In genomic region chr21:42505090-42505726, GRCh38 we compare ENCODE assay signal across 12 cellular contexts. TPM values are rescaled to one million over a fixed set of nuclear protein-coding genes. Genes with fewer than 3 reads are reported as not detected.
DNase-seq lines count a peak whose midpoint lies in the region; ATAC-seq and TF ChIP-seq lines count a peak whose summit lies in the region.
"Had no signal": no experiment of that assay in that cellular context is flagged by ENCODE, and none has a peak within 500 bp of the region (broad histone marks: within the 10 kb centered on the region; RNA-seq: fewer than 3 reads in every experiment).

No MANE protein-coding gene starts in this region.

- H3K79me2 ChIP-seq in neural progenitor cell (ENCODE audit: low read depth) = no peaks in the 10 kb centered on the region

- H3K4me3 ChIP-seq in neural progenitor cell (no peak overlapping the region), endodermal cell (ENCODE audit: low read length) (no peak overlapping the region)
- H3K4me3 ChIP-seq: colonic mucosa, tibial nerve had no signal

- H3K27ac Mint-ChIP-seq in memory B cell (no peak overlapping the region), neural progenitor cell (no peak overlapping the region), endodermal cell (no peak overlapping the region)
- H3K27ac Mint-ChIP-seq: activated T-helper 2 cell treated with anti-CD3 and anti-CD28 coated beads, Interferon-gamma antibody, Interleukin-2, Interleukin-4, amounts not matched to agents 10 μg/mL and 5 μg/mL and 100 μg/mL, durations not matched to agents 14 hours and 24 hours and 36 hours had no signal

- H3K4me1 ChIP-seq in neural progenitor cell = peaks cover 3% of the 10 kb centered on the region
- H3K4me1 ChIP-seq in endodermal cell (ENCODE audit: control insufficient read depth, insufficient read depth, low read length) = no peaks in the 10 kb centered on the region
- H3K4me1 ChIP-seq: colonic mucosa, tibial nerve had no signal

- WGBS in endodermal cell (ENCODE audit: insufficient coverage in 1 of 2, insufficient read length in 1 of 2), 2 experiments = 82 to 85% methylated on average over 3 of the region's 3 CpGs

- H3K4me1 Mint-ChIP-seq in memory B cell (peaks cover 9% of the 10 kb centered on the region), neural progenitor cell (peaks cover 22% of the 10 kb centered on the region), endodermal cell (peaks cover 7% of the 10 kb centered on the region)

- ATAC-seq in GM19025 (IDR thresholded peaks at IDR 0.05; ENCODE audit: low read depth, unreplicated experiment) (peak; percentile 76), GM21786 (IDR thresholded peaks at IDR 0.05; ENCODE audit: unreplicated experiment) (peak; percentile 95), HG03439 (IDR thresholded peaks at IDR 0.05; ENCODE audit: unreplicated experiment) (peak; percentile 85), memory B cell (ENCODE audit: low read depth) (peak; percentile 98)

- no peaks in the 10 kb centered on the region for H3K9me3 Mint-ChIP-seq in memory B cell
- no peaks in the 10 kb centered on the region for H3K9me3 Mint-ChIP-seq in neural progenitor cell
- no peaks in the 10 kb centered on the region for H3K9me3 Mint-ChIP-seq in endodermal cell
- H3K9me3 Mint-ChIP-seq: activated T-helper 2 cell treated with anti-CD3 and anti-CD28 coated beads, Interferon-gamma antibody, Interleukin-2, Interleukin-4, amounts not matched to agents 10 μg/mL and 5 μg/mL and 100 μg/mL, durations not matched to agents 14 hours and 24 hours and 36 hours had no signal

- no peak overlapping the region for H2AFZ ChIP-seq in neural progenitor cell (replicated peaks)

- H3K9me3 ChIP-seq in neural progenitor cell (ENCODE audit: low read depth) (no peaks in the 10 kb centered on the region), endodermal cell (ENCODE audit: control insufficient read depth, low read length) (no peaks in the 10 kb centered on the region)
- H3K9me3 ChIP-seq: colonic mucosa, tibial nerve had no signal

- no peak for TF ChIP-seq POLR2A in erythroblast (IDR thresholded peaks at IDR 0.05; ENCODE audit: low read length)

- H3K9ac ChIP-seq in neural progenitor cell (no peak overlapping the region), endodermal cell (ENCODE audit: extremely low read depth, low read length, poor library complexity, severe bottlenecking) (no peak overlapping the region)

- no peak overlapping the region for H3K4me2 ChIP-seq in neural progenitor cell

- no peaks in the 10 kb centered on the region for H3K27me3 ChIP-seq in neural progenitor cell
- peaks cover 6% of the 10 kb centered on the region for H3K27me3 ChIP-seq in endodermal cell (ENCODE audit: control insufficient read depth, insufficient read depth, low read length, poor library complexity, severe bottlenecking)
- H3K27me3 ChIP-seq: colonic mucosa, tibial nerve had no signal

- no peaks in the 10 kb centered on the region for H3K36me3 ChIP-seq in neural progenitor cell
- H3K36me3 ChIP-seq in endodermal cell (ENCODE audit: control insufficient read depth, insufficient read depth, low read length) = no peaks in the 10 kb centered on the region
- H3K36me3 ChIP-seq: colonic mucosa, tibial nerve had no signal

- H4K20me1 ChIP-seq in neural progenitor cell (ENCODE audit: low read depth) = no peaks in the 10 kb centered on the region

- H3K4me3 Mint-ChIP-seq in memory B cell (no peak overlapping the region), neural progenitor cell (no peak overlapping the region), endodermal cell (no peak overlapping the region)

- peaks cover 4% of the 10 kb centered on the region for H3F3A ChIP-seq in neural progenitor cell (ENCODE audit: low read depth)

- H3K27me3 Mint-ChIP-seq in memory B cell (no peaks in the 10 kb centered on the region), neural progenitor cell (ENCODE audit: insufficient read depth, low read depth) (no peaks in the 10 kb centered on the region), endodermal cell (ENCODE audit: insufficient read depth) (peaks cover 5% of the 10 kb centered on the region)

- no peaks in the 10 kb centered on the region for H3K36me3 Mint-ChIP-seq in memory B cell
- H3K36me3 Mint-ChIP-seq in neural progenitor cell = no peaks in the 10 kb centered on the region
- H3K36me3 Mint-ChIP-seq in endodermal cell (ENCODE audit: low read depth) = no peaks in the 10 kb centered on the region

- DNase-seq in memory B cell (ENCODE audit: low spot score in 2 of 2) = no peak
- no peak for DNase-seq in neural progenitor cell (ENCODE audit: low spot score)
- no peak for DNase-seq in endodermal cell
- DNase-seq in erythroblast (lab: John Stamatoyannopoulos, UW) = no peak
- no peak for DNase-seq in islet precursor cell
- DNase-seq: colonic mucosa; stimulated activated CD4-positive, alpha-beta T cell treated with anti-CD3 and anti-CD28 coated beads, Interleukin-2, amount 100 ng/mL, for 24 hours had no signal

- TF ChIP-seq CTCF in neural progenitor cell (IDR thresholded peaks at IDR 0.05) (no peak), endodermal cell (conservative IDR thresholded peaks at IDR 0.05) (no peak)

- H3K27ac ChIP-seq in neural progenitor cell (no peak overlapping the region), endodermal cell (ENCODE audit: low read depth, low read length) (no peak overlapping the region)
- H3K27ac ChIP-seq: colonic mucosa, tibial nerve had no signal

RNA-seq across cellular contexts. Expression of gene SLC37A1, which starts 8.4 kb away (rescaled TPM):
- total RNA-seq in neural progenitor cell (ENCODE audit: low replicate concordance) (1.2 and 6.1 TPM in 2 replicates), endodermal cell (10 to 100 TPM; 22.7 to 47.0 TPM)
- polyA plus RNA-seq in endodermal cell (2013, experiment 1 of 2) = 7.6 TPM
- 6.3 TPM for polyA plus RNA-seq in endodermal cell (2013, experiment 2 of 2)

RNA-seq across cellular contexts. Expression of gene RSPH1, which starts 9.2 kb away (rescaled TPM):
- 0.04 and 0.34 TPM in 2 replicates for total RNA-seq in neural progenitor cell (ENCODE audit: low replicate concordance)
- total RNA-seq in endodermal cell = 1 to 10 TPM; 1.8 to 2.2 TPM
- 0.57 TPM for polyA plus RNA-seq in endodermal cell (2013, experiment 1 of 2)
- 0.33 TPM for polyA plus RNA-seq in endodermal cell (2013, experiment 2 of 2)
- total RNA-seq: activated T-helper 2 cell treated with anti-CD3 and anti-CD28 coated beads, Interferon-gamma antibody, Interleukin-2, Interleukin-4, amounts not matched to agents 10 μg/mL and 5 μg/mL and 100 μg/mL, durations not matched to agents 14 hours and 24 hours and 36 hours had no signal
